ENCODE assay signal across 9 cellular contexts in genomic region chr3:122030381-122031122, GRCh38. TPM values are rescaled to one million over a fixed set of nuclear protein-coding genes. Genes with fewer than 3 reads are reported as not detected.
DNase-seq lines count a peak whose midpoint lies in the region; ATAC-seq lines count a peak whose summit lies in the region.
"Had no signal": no experiment of that assay in that cellular context is flagged by ENCODE, and none has a peak within 500 bp of the region (broad histone marks: within the 10 kb centered on the region; RNA-seq: fewer than 3 reads in every experiment).

No MANE protein-coding gene starts in this region.

- H3K27me3 ChIP-seq in GM23248 (replicated peaks; ENCODE audit: insufficient read depth) = 0 out of 2 replicates have a peak, but pooled peaks cover 6% of the 10 kb centered on the region
- H3K27me3 ChIP-seq in MG63 = no peaks in the 10 kb centered on the region; the same call in 1 of the 2 replicates

- H3K4me3 ChIP-seq in GM23248 (no peak overlapping the region), MG63 (no peak overlapping the region)

- H4K20me1 ChIP-seq in GM23248 (ENCODE audit: insufficient read depth) = no peaks in the 10 kb centered on the region

- H3K9me3 ChIP-seq in GM23248 (ENCODE audit: low read depth) = no peaks in the 10 kb centered on the region
- no peaks in the 10 kb centered on the region for H3K9me3 ChIP-seq in MG63

- H3K9ac ChIP-seq in GM23248 = no peak overlapping the region

- H3K36me3 ChIP-seq in GM23248 (ENCODE audit: low read depth) = no peaks in the 10 kb centered on the region
- H3K36me3 ChIP-seq in MG63 = no peaks in the 10 kb centered on the region

- H3K79me2 ChIP-seq in GM23248 (ENCODE audit: insufficient read depth) = no peaks in the 10 kb centered on the region

- no peaks in the 10 kb centered on the region for H3K4me1 ChIP-seq in GM23248 (ENCODE audit: insufficient read depth)

- no peaks in the 10 kb centered on the region for H3F3A ChIP-seq in GM23248 (ENCODE audit: insufficient read depth)

- peak; percentile 74 for ATAC-seq in GM18511 (IDR thresholded peaks at IDR 0.05; ENCODE audit: unreplicated experiment)

- no peak overlapping the region for H3K27ac ChIP-seq in GM23248

- 11 to 23% methylated on average over 3 of the region's 3 CpGs for WGBS in GM23248 (ENCODE audit: low coverage in 1 of 2, low lambda C conversion rate in 2 of 2, missing lambda C conversion rate in 2 of 2), 2 experiments

- H2AFZ ChIP-seq in GM23248 = 0 out of 2 replicates have a peak overlapping the region, but pooled peaks have one; percentile 1

- H3K4me2 ChIP-seq in GM23248 (ENCODE audit: unreplicated experiment) = no peak overlapping the region

- in situ Hi-C loops in GM23248 (cut with MboI) = no loop called here

- DNase-seq in GM23248 (peak; percentile 42), MG63 (peak; percentile 11), lung microvascular endothelial cell (ENCODE audit: low read depth in 2 of 2) (peak; percentile 7 to 8), NCI-H446 (lab: John Stamatoyannopoulos, UW) (no peak), DMS153 (lab: John Stamatoyannopoulos, UW) (no peak), HuH-7.5 (ENCODE audit: low spot score) (no peak)
- DNase-seq in effector CD4-positive, alpha-beta T cell = no peak

- H3K9me2 ChIP-seq in GM23248 (ENCODE audit: insufficient read depth) = no peaks in the 10 kb centered on the region

RNA-seq across cellular contexts. Expression of gene ILDR1, which starts 8.5 kb away (rescaled TPM):
- total RNA-seq in GM23248 (2014; rRNA removed; shearing (Covaris generic)) = not detected in 2 replicates
- polyA plus RNA-seq in GM23248 (2016; fragmentation: Nextera tagmentation; extraction: Ambion mirVana) = not detected in 2 replicates
- not detected in 2 replicates for total RNA-seq in MG63 (2014; rRNA removed; shearing (Covaris generic); ENCODE audit: low replicate concordance)
- not detected in 2 replicates for total RNA-seq in lung microvascular endothelial cell
- total RNA-seq: pulmonary artery endothelial cell had no signal

RNA-seq across cellular contexts. Expression of gene CD86, which starts 24.6 kb away (rescaled TPM):
- total RNA-seq in GM23248 (2014; rRNA removed; shearing (Covaris generic)) = not detected in 2 replicates
- polyA plus RNA-seq in GM23248 (2016; fragmentation: Nextera tagmentation; extraction: Ambion mirVana) = not detected in 2 replicates
- not detected in 2 replicates for total RNA-seq in MG63 (2014; rRNA removed; shearing (Covaris generic); ENCODE audit: low replicate concordance)
- not detected in 2 replicates for total RNA-seq in lung microvascular endothelial cell
- total RNA-seq: pulmonary artery endothelial cell had no signal

Comparison
In these comparisons a context has a peak if more than half of its experiments do, and no peak if none do; other contexts are left out.
1. DNase-seq: peak in GM23248 (single experiment), MG63 (single experiment) and lung microvascular endothelial cell (2 of 2); none in NCI-H446 (0 of 2), DMS153 (single experiment), effector CD4-positive, alpha-beta T cell (single experiment) and HuH-7.5 (single experiment).